In genomic region chr20:51331466-51331865, GRCh38 we compare ENCODE assay signal across 22 cellular contexts.
A peak's percentile ranks its signal among the peaks of the same experiment; 100 is the strongest.
DNase-seq lines count a peak whose midpoint lies in the region; FAIRE-seq and TF ChIP-seq lines count a peak whose summit lies in the region.
"Had no signal": no experiment of that assay in that cellular context is flagged by ENCODE, and none has a peak within 500 bp of the region (broad histone marks: within the 10 kb centered on the region; RNA-seq: fewer than 3 reads in every experiment).

No MANE protein-coding gene starts in this region.

- DNase-seq in H54 (ENCODE audit: insufficient read length, low spot score) = peak; percentile 72
- peak; percentile 90 to 96 for DNase-seq in SJSA1 (ENCODE audit: low read depth in 1 of 2, low spot score in 2 of 2)
- peak; percentile 60 for DNase-seq in epithelial cell of esophagus (ENCODE audit: low read depth)
- DNase-seq in posterior cingulate gyrus = peak in 8 of 10 donors; percentile 39 to 94 (median 75)
- DNase-seq in SK-N-DZ (ENCODE audit: low spot score) = no peak
- DNase-seq in activated T-cell treated with anti-CD3 and anti-CD28 coated beads, Interleukin-2, amount 50 U/mL, for 24 hours = no peak
- DNase-seq in LoVo (ENCODE audit: low spot score) = no peak
- no peak for DNase-seq in MCF 10A (ENCODE audit: unreplicated experiment)
- DNase-seq: activated naive CD4-positive, alpha-beta T cell treated with anti-CD3 and anti-CD28 coated beads for 36 hours; activated T-cell treated with anti-CD3 and anti-CD28 coated beads for 4 hours; CD8-positive, alpha-beta T cell; dermis blood vessel endothelial cell; DMS53; left ventricle myocardium inferior; NCI-H1105 treated with DMSO at 0.1 percent for 48 hours; NCI-H510A treated with DMSO at 0.1 percent for 48 hours; right cardiac atrium; RPMI8226; WERI-Rb-1 had no signal

- 0 out of 2 replicates have a peak, but pooled peaks cover 4% of the 10 kb centered on the region for H3K9me3 ChIP-seq in SJSA1 (replicated peaks)
- H3K9me3 ChIP-seq: gastroesophageal sphincter, left ventricle myocardium inferior had no signal

- CTCF ChIA-PET in MCF 10A (lab: Yijun Ruan, JAX) = interaction anchor here (3.7 to 14.9 kb wide), 2 partner anchors 24 to 344 kb away, joined by 24 to 362 read pairs; no protein-coding TSS in a partner anchor

- FAIRE-seq in H54 (lab: Jason Lieb, UNC) = no peak

- H3K9me3 Mint-ChIP-seq in activated T-cell treated with anti-CD3 and anti-CD28 coated beads, Interleukin-2, amount 50 U/mL, for 24 hours = no peaks in the 10 kb centered on the region
- peaks cover 15% of the 10 kb centered on the region for H3K9me3 Mint-ChIP-seq in MCF 10A (ENCODE audit: unreplicated experiment)
- H3K9me3 Mint-ChIP-seq: activated naive CD4-positive, alpha-beta T cell treated with anti-CD3 and anti-CD28 coated beads for 36 hours; CD8-positive, alpha-beta T cell had no signal

- intact Hi-C loops in posterior cingulate gyrus (cut with DNase I) = no loop called here
- intact Hi-C loops in MCF 10A (cut with micrococcal nuclease) = no loop called here

- no peaks in the 10 kb centered on the region for H3K27me3 ChIP-seq in SJSA1 (replicated peaks)

- no peak for TF ChIP-seq POLR2A in H54 (IDR thresholded peaks at IDR 0.05; ENCODE audit: low read depth, low read length)

- H3K27me3 Mint-ChIP-seq in activated T-cell treated with anti-CD3 and anti-CD28 coated beads, Interleukin-2, amount 50 U/mL, for 24 hours = peaks cover 6% of the 10 kb centered on the region
- H3K27me3 Mint-ChIP-seq in MCF 10A (ENCODE audit: insufficient read depth, unreplicated experiment) = no peaks in the 10 kb centered on the region

- peak overlapping the region; percentile 91 for H3K27ac ChIP-seq in SJSA1
- H3K27ac ChIP-seq: epithelial cell of prostate, gastroesophageal sphincter, left ventricle myocardium inferior, WERI-Rb-1 had no signal

- H3K36me3 Mint-ChIP-seq in activated T-cell treated with anti-CD3 and anti-CD28 coated beads, Interleukin-2, amount 50 U/mL, for 24 hours (ENCODE audit: low read depth) = no peaks in the 10 kb centered on the region
- H3K36me3 Mint-ChIP-seq in MCF 10A (ENCODE audit: insufficient read depth, unreplicated experiment) = no peaks in the 10 kb centered on the region
- H3K36me3 Mint-ChIP-seq: CD8-positive, alpha-beta T cell had no signal

- no TSS peak for BruUV-seq in MCF 10A (replicated peaks; lab: Mats Ljungman, UMichigan)

- POLR2A ChIA-PET in MCF 10A (lab: Yijun Ruan, JAX) = no interaction called here

- TF ChIP-seq CTCF in epithelial cell of esophagus (IDR thresholded peaks at IDR 0.05; ENCODE audit: insufficient read depth, low read depth, low read length, missing control alignments) = no peak
- TF ChIP-seq CTCF in MCF 10A (IDR thresholded peaks at IDR 0.05; ENCODE audit: unreplicated experiment) = no peak

- no peak overlapping the region for H3K27ac Mint-ChIP-seq in activated T-cell treated with anti-CD3 and anti-CD28 coated beads, Interleukin-2, amount 50 U/mL, for 24 hours
- no peak overlapping the region for H3K27ac Mint-ChIP-seq in MCF 10A (ENCODE audit: low read depth, unreplicated experiment)
- H3K27ac Mint-ChIP-seq: activated naive CD4-positive, alpha-beta T cell treated with anti-CD3 and anti-CD28 coated beads for 36 hours; CD8-positive, alpha-beta T cell; stimulated activated memory B cell treated with anti-CD40 and anti-IgM and Interleukin-4, amounts not matched to agents 10 μg/mL and 1 μg/mL and 100 μg/mL, for 72 hours had no signal

- no peak overlapping the region for H3K4me3 Mint-ChIP-seq in activated T-cell treated with anti-CD3 and anti-CD28 coated beads, Interleukin-2, amount 50 U/mL, for 24 hours
- no peak overlapping the region for H3K4me3 Mint-ChIP-seq in MCF 10A (ENCODE audit: unreplicated experiment)
- H3K4me3 Mint-ChIP-seq: activated naive CD4-positive, alpha-beta T cell treated with anti-CD3 and anti-CD28 coated beads for 36 hours; CD8-positive, alpha-beta T cell; stimulated activated memory B cell treated with anti-CD40 and anti-IgM and Interleukin-4, amounts not matched to agents 10 μg/mL and 1 μg/mL and 100 μg/mL, for 72 hours had no signal

- no peak overlapping the region for H3K4me3 ChIP-seq in SJSA1
- no peak overlapping the region for H3K4me3 ChIP-seq in epithelial cell of esophagus (ENCODE audit: low read length)
- H3K4me3 ChIP-seq: gastroesophageal sphincter, left ventricle myocardium inferior had no signal

- no peaks in the 10 kb centered on the region for H3K36me3 ChIP-seq in SJSA1
- H3K36me3 ChIP-seq: gastroesophageal sphincter, left ventricle myocardium inferior, WERI-Rb-1 had no signal

- peaks cover 57% of the 10 kb centered on the region for H3K4me1 ChIP-seq in SJSA1 (replicated peaks)
- H3K4me1 ChIP-seq: gastroesophageal sphincter, left ventricle myocardium inferior had no signal

- H3K4me1 Mint-ChIP-seq in activated T-cell treated with anti-CD3 and anti-CD28 coated beads, Interleukin-2, amount 50 U/mL, for 24 hours (ENCODE audit: low read depth) = peaks cover 11% of the 10 kb centered on the region
- peaks cover 14% of the 10 kb centered on the region for H3K4me1 Mint-ChIP-seq in MCF 10A (ENCODE audit: insufficient read depth, unreplicated experiment)
- H3K4me1 Mint-ChIP-seq: stimulated activated memory B cell treated with anti-CD40 and anti-IgM and Interleukin-4, amounts not matched to agents 10 μg/mL and 1 μg/mL and 100 μg/mL, for 72 hours had no signal

Comparison
In these comparisons a context has a peak if more than half of its experiments do, and no peak if none do; other contexts are left out.
1. DNase-seq: peak in H54 (single experiment), SJSA1 (2 of 2), epithelial cell of esophagus (single experiment) and posterior cingulate gyrus (8 of 10); none in SK-N-DZ (single experiment), activated T-cell treated with anti-CD3 and anti-CD28 coated beads, Interleukin-2, amount 50 U/mL, for 24 hours (single experiment), LoVo (single experiment) and MCF 10A (single experiment).